24 cellular contexts compared by ENCODE assay signal in the genomic region with DNA sequence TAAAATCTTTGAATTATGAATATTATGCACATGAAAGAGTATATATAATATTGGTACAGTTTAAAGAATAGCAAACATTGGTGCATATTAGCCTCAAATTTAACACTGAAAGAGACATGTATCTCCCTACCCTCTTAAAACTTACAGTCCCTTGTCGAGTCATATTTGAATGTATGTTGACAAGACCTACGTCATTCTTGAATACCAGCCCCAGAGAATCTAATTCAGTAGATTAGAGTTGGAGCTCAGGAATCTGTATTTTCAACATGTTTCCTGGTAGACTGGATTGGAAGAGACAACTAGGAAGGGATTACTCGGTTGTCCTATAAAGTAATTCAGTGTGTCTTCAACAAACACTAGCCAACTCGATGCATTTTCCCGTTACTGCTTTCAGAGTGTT.
DNase-seq lines count a peak whose midpoint lies in the region; ATAC-seq and TF ChIP-seq lines count a peak whose summit lies in the region.
"Had no signal": no experiment of that assay in that cellular context is flagged by ENCODE, and none has a peak within 500 bp of the region (broad histone marks: within the 10 kb centered on the region; RNA-seq: fewer than 3 reads in every experiment).

No MANE protein-coding gene starts in this region.

- intact Hi-C loops in heart right ventricle (cut with DNase I) (loop anchor here in 2 of 10 donors (5.0 to 10.0 kb wide), 2 partner anchors 72 to 74 kb away; no protein-coding TSS in a partner anchor), Right ventricle myocardium superior (cut with DNase I) (no loop called here)

- H3K27me3 Mint-ChIP-seq in chondrocyte (ENCODE audit: low read depth) = no peaks in the 10 kb centered on the region
- no peaks in the 10 kb centered on the region for H3K27me3 Mint-ChIP-seq in osteocyte (ENCODE audit: unreplicated experiment)
- H3K27me3 Mint-ChIP-seq: CD4-positive, alpha-beta T cell; CD8-positive, alpha-beta memory T cell had no signal

- peaks cover 9 to 97% (median 71%) of the 10 kb centered on the region in 9 donors for H3K4me1 ChIP-seq in heart right ventricle
- H3K4me1 ChIP-seq in ACC112 (ENCODE audit: control insufficient read depth, insufficient read depth, low read length, unreplicated experiment) = peaks cover 62% of the 10 kb centered on the region
- H3K4me1 ChIP-seq: BE2C; BLaER1 treated with 17β-estradiol and CSF1 and Interleukin-3, amounts not matched to agents 10 nM and 100 nM had no signal

- 52 to 60% methylated on average over 5 of the region's 5 CpGs for WGBS in heart right ventricle, 2 donors

- no peak overlapping the region for H3K4me3 ChIP-seq in heart right ventricle
- H3K4me3 ChIP-seq in ACC112 (ENCODE audit: low read depth, low read length) = no peak overlapping the region; the same call in 1 of the 2 replicates
- H3K4me3 ChIP-seq: BLaER1 treated with 17β-estradiol and CSF1 and Interleukin-3, amounts not matched to agents 10 nM and 100 nM; GM12878; GM23338 had no signal

- no peaks in the 10 kb centered on the region for H3K36me3 ChIP-seq in heart right ventricle
- H3K36me3 ChIP-seq in ACC112 (ENCODE audit: insufficient read depth, low read length) = no peaks in the 10 kb centered on the region
- H3K36me3 ChIP-seq: BE2C; BLaER1 treated with 17β-estradiol and CSF1 and Interleukin-3, amounts not matched to agents 10 nM and 100 nM had no signal

- no peaks in the 10 kb centered on the region for H3K27me3 ChIP-seq in heart right ventricle
- no peaks in the 10 kb centered on the region for H3K27me3 ChIP-seq in ACC112 (ENCODE audit: insufficient read depth, low read length)
- H3K27me3 ChIP-seq: BE2C; BLaER1 treated with 17β-estradiol and CSF1 and Interleukin-3, amounts not matched to agents 10 nM and 100 nM had no signal

- H3K36me3 Mint-ChIP-seq in chondrocyte (ENCODE audit: low read depth) (no peaks in the 10 kb centered on the region), osteocyte (ENCODE audit: unreplicated experiment) (no peaks in the 10 kb centered on the region)
- H3K36me3 Mint-ChIP-seq: CD14-positive monocyte; CD8-positive, alpha-beta memory T cell had no signal

- H3K27ac ChIP-seq in heart right ventricle (peak overlapping the region in 6 of 10 donors; percentile 2 to 66 (median 29)), ACC112 (ENCODE audit: low read depth, low read length) (peak overlapping the region; percentile 89)
- H3K27ac ChIP-seq: 22Rv1; BLaER1 treated with 17β-estradiol and CSF1 and Interleukin-3, amounts not matched to agents 10 nM and 100 nM had no signal

- TF ChIP-seq CTCF in heart right ventricle (IDR thresholded peaks at IDR 0.05) (no peak), chondrocyte (IDR thresholded peaks at IDR 0.05) (no peak), osteocyte (IDR thresholded peaks at IDR 0.05) (no peak)

- DNase-seq in heart right ventricle (no peak), Right ventricle myocardium superior (no peak), chondrocyte (ENCODE audit: low spot score) (no peak), osteocyte (ENCODE audit: extremely low spot score, unreplicated experiment) (no peak), NCI-H2081 treated with DMSO at 0.1 percent for 48 hours (lab: John Stamatoyannopoulos, UW) (no peak), NCI-H2081 (lab: John Stamatoyannopoulos, UW) (no peak), NCI-H345 treated with DMSO at 0.1 percent for 48 hours (lab: John Stamatoyannopoulos, UW; ENCODE audit: unreplicated experiment) (no peak)
- DNase-seq: ACHN; AML-193; BE2C; CD4-positive, alpha-beta T cell; CD8-positive, alpha-beta memory T cell; DMS 273 treated with DMSO at 0.1 percent for 48 hours; DMS79; EL; GDM1; H9 had no signal

- peak overlapping the region; percentile 70 for H2AFZ ChIP-seq in ACC112 (ENCODE audit: low read length, unreplicated experiment)
- H2AFZ ChIP-seq: GM23338 had no signal

- H3K9me3 Mint-ChIP-seq in chondrocyte (ENCODE audit: low read depth) (no peaks in the 10 kb centered on the region), osteocyte (ENCODE audit: unreplicated experiment) (no peaks in the 10 kb centered on the region)
- H3K9me3 Mint-ChIP-seq: CD4-positive, alpha-beta T cell had no signal

- H3K27ac Mint-ChIP-seq in chondrocyte (ENCODE audit: unreplicated experiment) (peak overlapping the region; percentile 65), osteocyte (ENCODE audit: unreplicated experiment) (peak overlapping the region; percentile 17)
- H3K27ac Mint-ChIP-seq: CD14-positive monocyte; CD4-positive, alpha-beta T cell; CD8-positive, alpha-beta memory T cell; GM23338 had no signal

- H3K4me1 Mint-ChIP-seq in chondrocyte (ENCODE audit: low read depth) (peaks cover 78% of the 10 kb centered on the region), osteocyte (ENCODE audit: unreplicated experiment) (peaks cover 86% of the 10 kb centered on the region)
- H3K4me1 Mint-ChIP-seq: CD14-positive monocyte; CD8-positive, alpha-beta memory T cell had no signal

- H3K79me2 ChIP-seq in ACC112 (ENCODE audit: control insufficient read depth, insufficient read depth, low read length, unreplicated experiment) = peaks cover 8% of the 10 kb centered on the region

- no peaks in the 10 kb centered on the region for H3K9me3 ChIP-seq in heart right ventricle
- H3K9me3 ChIP-seq: BE2C; BLaER1 treated with 17β-estradiol and CSF1 and Interleukin-3, amounts not matched to agents 10 nM and 100 nM had no signal

- ATAC-seq in heart right ventricle (no peak), Right ventricle myocardium superior (ENCODE audit: poor library complexity) (no peak)
- ATAC-seq: GM12878, GM23338, HCT116 had no signal

- H3K4me3 Mint-ChIP-seq in chondrocyte (ENCODE audit: unreplicated experiment) = no peak overlapping the region
- H3K4me3 Mint-ChIP-seq in osteocyte (ENCODE audit: unreplicated experiment) = no peak overlapping the region
- H3K4me3 Mint-ChIP-seq: CD14-positive monocyte; CD4-positive, alpha-beta T cell; CD8-positive, alpha-beta memory T cell; GM23338; H9 had no signal
